1 cellular context compared by ENCODE assay signal in the genomic region with DNA sequence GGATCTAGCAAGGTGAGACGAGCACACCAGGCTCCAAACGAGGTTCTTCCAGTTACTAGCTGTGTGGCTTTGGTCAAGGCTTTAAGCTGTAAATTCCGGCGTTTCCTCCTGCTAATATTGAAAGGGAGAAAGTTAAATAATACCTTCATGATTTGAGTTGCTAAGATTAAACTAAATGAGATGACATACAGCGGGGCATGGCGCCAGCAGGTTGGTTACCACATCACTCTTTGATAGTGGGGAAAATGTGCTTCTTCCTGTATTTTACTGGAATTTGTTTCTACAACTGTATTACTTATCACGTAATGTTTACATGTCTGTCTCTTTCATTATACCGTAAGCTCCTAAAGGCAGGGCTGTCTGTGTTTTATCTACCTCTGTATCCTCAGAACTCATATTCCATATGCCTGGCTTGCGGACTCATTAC.
TF ChIP-seq lines count a peak whose summit lies in the region.

No MANE protein-coding gene starts in this region.

TF ChIP-seq in H1, 55 proteins besides CTCF, POLR2A, EP300 and RAD21:
- no peak for TF ChIP-seq SUZ12 (IDR thresholded peaks at IDR 0.05; ENCODE audit: low read length)
- no peak for TF ChIP-seq SP2 (IDR thresholded peaks at IDR 0.05; ENCODE audit: low read length)
- TF ChIP-seq, protein P1, sequence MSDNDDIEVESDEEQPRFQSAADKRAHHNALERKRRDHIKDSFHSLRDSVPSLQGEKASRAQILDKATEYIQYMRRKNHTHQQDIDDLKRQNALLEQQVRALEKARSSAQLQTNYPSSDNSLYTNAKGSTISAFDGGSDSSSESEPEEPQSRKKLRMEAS (IDR thresholded peaks at IDR 0.05) = no peak
- TF ChIP-seq TEAD4 (IDR thresholded peaks at IDR 0.05; ENCODE audit: low read depth, low read length) = no peak
- no peak for TF ChIP-seq SAP30 (IDR thresholded peaks at IDR 0.05; ENCODE audit: insufficient read depth, insufficient replicate concordance, low read length)
- no peak for TF ChIP-seq TAF1 (IDR thresholded peaks at IDR 0.05; ENCODE audit: low read depth, low read length)
- no peak for TF ChIP-seq HDAC6 (IDR thresholded peaks at IDR 0.05; ENCODE audit: low read depth, low read length)
- no peak for TF ChIP-seq CEBPB (IDR thresholded peaks at IDR 0.05; ENCODE audit: low read depth, low read length)
- no peak for TF ChIP-seq POU5F1 (IDR thresholded peaks at IDR 0.05; ENCODE audit: low read depth, low read length)
- no peak for TF ChIP-seq RNF2 (IDR thresholded peaks at IDR 0.05; ENCODE audit: borderline replicate concordance, low read depth, low read length, missing control alignments, poor library complexity, severe bottlenecking)
- TF ChIP-seq, protein P2, sequence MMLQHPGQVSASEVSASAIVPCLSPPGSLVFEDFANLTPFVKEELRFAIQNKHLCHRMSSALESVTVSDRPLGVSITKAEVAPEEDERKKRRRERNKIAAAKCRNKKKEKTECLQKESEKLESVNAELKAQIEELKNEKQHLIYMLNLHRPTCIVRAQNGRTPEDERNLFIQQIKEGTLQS (IDR thresholded peaks at IDR 0.05; ENCODE audit: insufficient read depth, low read depth, low read length) = no peak
- TF ChIP-seq POLR2AphosphoS5 (IDR thresholded peaks at IDR 0.05; ENCODE audit: low read depth, low read length) = no peak
- no peak for TF ChIP-seq RBBP5 (IDR thresholded peaks at IDR 0.05; ENCODE audit: borderline replicate concordance, low read depth, low read length)
- TF ChIP-seq TBP (IDR thresholded peaks at IDR 0.05; ENCODE audit: low read depth, low read length) = no peak
- no peak for TF ChIP-seq CTBP2 (IDR thresholded peaks at IDR 0.05; ENCODE audit: borderline replicate concordance, insufficient read depth, insufficient read length, low read length)
- TF ChIP-seq TAF7 (optimal IDR thresholded peaks at IDR 0.05; ENCODE audit: borderline replicate concordance, low read depth, low read length) = no peak
- TF ChIP-seq NRF1 (IDR thresholded peaks at IDR 0.05; ENCODE audit: low read depth, low read length) = no peak
- no peak for TF ChIP-seq KDM1A (IDR thresholded peaks at IDR 0.05; ENCODE audit: borderline replicate concordance, low read length)
TF ChIP-seq in H1: peak in this region for 0.
